In the genomic region with DNA sequence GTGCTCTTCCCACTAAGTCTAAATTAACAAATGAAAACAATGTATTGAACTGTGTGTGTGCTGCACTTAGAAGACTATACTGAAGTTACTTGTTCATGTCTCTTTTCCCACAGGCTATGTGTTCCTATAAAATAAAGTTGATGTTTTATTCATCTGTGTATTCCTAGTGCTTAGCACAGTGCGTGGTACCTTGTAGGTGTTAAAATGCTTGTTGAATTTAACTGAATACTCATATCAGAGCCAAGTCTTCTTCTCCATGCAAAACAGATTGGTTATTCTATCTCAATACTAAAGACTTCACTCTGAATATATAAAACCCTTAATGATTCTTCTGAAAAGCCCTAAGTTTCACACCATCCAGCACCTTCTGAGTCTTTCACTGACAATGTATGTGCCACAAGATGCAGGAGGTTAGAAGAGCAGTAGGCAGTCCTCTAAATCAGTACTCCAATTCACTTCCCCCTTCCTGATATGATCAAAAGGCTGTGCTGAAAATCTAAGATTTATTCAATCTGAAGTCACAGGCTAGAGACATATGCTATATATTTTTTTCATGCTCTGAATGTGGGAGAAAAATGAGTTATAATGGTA, we compare ENCODE assay signal across 22 cellular contexts.
"Had no signal": no experiment of that assay in that cellular context is flagged by ENCODE, and none has a peak within 500 bp of the region (broad histone marks: within the 10 kb centered on the region; RNA-seq: fewer than 3 reads in every experiment).

No MANE protein-coding gene starts in this region.

- ATAC-seq: left lung had no signal

- H3K4me3 Mint-ChIP-seq: activated CD4-positive, alpha-beta memory T cell treated with anti-CD3 and anti-CD28 coated beads for 36 hours; nephron progenitor cell; stimulated activated naive B cell treated with anti-CD40 and anti-IgM and Interleukin-4, amounts not matched to agents 10 μg/mL and 1 μg/mL and 100 μg/mL, for 72 hours had no signal

- H3K4me1 ChIP-seq: adrenal gland, breast epithelium, left lung had no signal

- H3K36me3 ChIP-seq: adrenal gland, breast epithelium, left lung, sigmoid colon, tibial artery had no signal

- H3K4me1 Mint-ChIP-seq: nephron progenitor cell; stimulated activated naive B cell treated with anti-CD40 and anti-IgM and Interleukin-4, amounts not matched to agents 10 μg/mL and 1 μg/mL and 100 μg/mL, for 72 hours had no signal

- FAIRE-seq: astrocyte, keratinocyte, TTC549 had no signal

- H3K4me3 ChIP-seq: adrenal gland, breast epithelium, coronary artery, left lung, sigmoid colon, tibial artery had no signal

- DNase-seq: activated CD4-positive, alpha-beta memory T cell treated with anti-CD3 and anti-CD28 coated beads for 36 hours; activated effector memory CD4-positive, alpha-beta T cell treated with anti-CD3 and anti-CD28 coated beads, Interleukin-2, amount 50 U/mL, for 16 hours; activated naive CD4-positive, alpha-beta T cell treated with anti-CD3 and anti-CD28 coated beads, Interleukin-2, amount 50 U/mL, for 16 hours; activated T-cell treated with anti-CD3 and anti-CD28 coated beads, Interleukin-2, amount 50 U/mL, for 48 hours; adrenal gland; foreskin melanocyte; hypothalamus; left lung; midbrain; nephron progenitor cell; occipital lobe; posterior cingulate gyrus; sigmoid colon; stimulated activated CD4-positive, alpha-beta T cell treated with anti-CD3 and anti-CD28 coated beads, Interleukin-4, amount 100 ng/mL, for 4 hours; stimulated activated naive B cell treated with anti-CD40 and anti-IgM and Interleukin-4, amounts not matched to agents 10 μg/mL and 1 μg/mL and 100 μg/mL, for 72 hours; substantia nigra; tibial artery had no signal

- H3K27ac ChIP-seq: adrenal gland, breast epithelium, coronary artery, left lung, sigmoid colon, tibial artery had no signal

- H3K27ac Mint-ChIP-seq: activated CD4-positive, alpha-beta memory T cell treated with anti-CD3 and anti-CD28 coated beads for 36 hours; nephron progenitor cell; stimulated activated naive B cell treated with anti-CD40 and anti-IgM and Interleukin-4, amounts not matched to agents 10 μg/mL and 1 μg/mL and 100 μg/mL, for 72 hours had no signal

- H3K9me3 ChIP-seq: adrenal gland, breast epithelium, left lung, sigmoid colon, tibial artery had no signal

- H3K36me3 Mint-ChIP-seq: activated CD4-positive, alpha-beta memory T cell treated with anti-CD3 and anti-CD28 coated beads for 36 hours; stimulated activated naive B cell treated with anti-CD40 and anti-IgM and Interleukin-4, amounts not matched to agents 10 μg/mL and 1 μg/mL and 100 μg/mL, for 72 hours had no signal

- H3K9me3 Mint-ChIP-seq: activated CD4-positive, alpha-beta memory T cell treated with anti-CD3 and anti-CD28 coated beads for 36 hours; nephron progenitor cell; stimulated activated naive B cell treated with anti-CD40 and anti-IgM and Interleukin-4, amounts not matched to agents 10 μg/mL and 1 μg/mL and 100 μg/mL, for 72 hours had no signal

- H3K27me3 ChIP-seq: adrenal gland, breast epithelium, left lung, sigmoid colon, tibial artery had no signal

- H3K27me3 Mint-ChIP-seq: stimulated activated naive B cell treated with anti-CD40 and anti-IgM and Interleukin-4, amounts not matched to agents 10 μg/mL and 1 μg/mL and 100 μg/mL, for 72 hours had no signal
